Comparison of ENCODE assay signal across 12 cellular contexts in the genomic region with DNA sequence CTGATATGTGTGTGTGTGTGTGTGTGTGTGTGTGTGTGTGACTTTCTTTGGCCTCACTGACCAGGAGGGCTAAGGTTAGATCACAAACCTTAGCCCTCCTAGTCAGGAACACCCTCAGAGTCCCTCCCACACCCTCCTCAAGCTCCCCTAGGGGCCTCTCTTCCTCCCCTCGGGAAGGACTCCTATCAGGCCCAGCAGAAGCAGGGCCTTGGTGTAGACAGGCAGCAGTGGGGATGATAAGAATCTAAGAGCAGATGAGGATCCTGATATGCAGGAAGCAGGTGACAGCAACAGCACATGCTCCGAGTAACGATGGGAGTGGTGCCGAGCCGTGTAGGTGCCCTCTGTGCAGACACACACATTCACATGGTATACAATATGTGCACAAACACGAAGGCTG. TPM values are rescaled to one million over a fixed set of nuclear protein-coding genes. Genes with fewer than 3 reads are reported as not detected.
"Had no signal": no experiment of that assay in that cellular context is flagged by ENCODE, and none has a peak within 500 bp of the region (broad histone marks: within the 10 kb centered on the region; RNA-seq: fewer than 3 reads in every experiment).

No MANE protein-coding gene starts in this region.

- ATAC-seq: effector memory CD8-positive, alpha-beta T cell; pancreas had no signal

- H3K27me3 Mint-ChIP-seq: activated CD4-positive, alpha-beta memory T cell treated with anti-CD3 and anti-CD28 coated beads for 36 hours; dendritic cell treated with granulocyte-macrophage colony-stimulating factor and Interleukin-4, amounts not matched to agents 40 ng/mL and 50 ng/mL, for 4 days had no signal

- H3K9me3 Mint-ChIP-seq: activated CD4-positive, alpha-beta memory T cell treated with anti-CD3 and anti-CD28 coated beads for 36 hours; brain; dendritic cell treated with granulocyte-macrophage colony-stimulating factor and Interleukin-4, amounts not matched to agents 40 ng/mL and 50 ng/mL, for 4 days; effector memory CD8-positive, alpha-beta T cell; neural crest cell; T-helper 2 cell treated with Interferon-gamma antibody and Interleukin-4, amounts not matched to agents 5 μg/mL and 100 μg/mL, for 36 hours had no signal

- H3K36me3 Mint-ChIP-seq: brain had no signal

- H3K27ac Mint-ChIP-seq: activated CD4-positive, alpha-beta memory T cell treated with anti-CD3 and anti-CD28 coated beads for 36 hours; brain; dendritic cell treated with granulocyte-macrophage colony-stimulating factor and Interleukin-4, amounts not matched to agents 40 ng/mL and 50 ng/mL, for 4 days; T-helper 2 cell treated with Interferon-gamma antibody and Interleukin-4, amounts not matched to agents 5 μg/mL and 100 μg/mL, for 36 hours had no signal

- DNase-seq: activated CD4-positive, alpha-beta memory T cell treated with anti-CD3 and anti-CD28 coated beads for 36 hours; activated naive CD4-positive, alpha-beta T cell treated with anti-CD3 and anti-CD28 coated beads, Interleukin-2, amount 50 U/mL, for 16 hours; amniotic stem cell; effector memory CD8-positive, alpha-beta T cell; pancreas; stimulated activated CD4-positive, alpha-beta T cell treated with anti-CD3 and anti-CD28 coated beads, Interleukin-4, amount 100 ng/mL, for 1 hour; stomach; uterus had no signal

- H3K4me1 Mint-ChIP-seq: brain, neural crest cell had no signal

- H3K4me3 Mint-ChIP-seq: activated CD4-positive, alpha-beta memory T cell treated with anti-CD3 and anti-CD28 coated beads for 36 hours; brain; dendritic cell treated with granulocyte-macrophage colony-stimulating factor and Interleukin-4, amounts not matched to agents 40 ng/mL and 50 ng/mL, for 4 days; effector memory CD8-positive, alpha-beta T cell; neural crest cell; T-helper 2 cell treated with Interferon-gamma antibody and Interleukin-4, amounts not matched to agents 5 μg/mL and 100 μg/mL, for 36 hours had no signal

RNA-seq across cellular contexts. Expression of a gene that starts 20.7 kb away (rescaled TPM):
- total RNA-seq: neural crest cell had no signal
